In the genomic region with DNA sequence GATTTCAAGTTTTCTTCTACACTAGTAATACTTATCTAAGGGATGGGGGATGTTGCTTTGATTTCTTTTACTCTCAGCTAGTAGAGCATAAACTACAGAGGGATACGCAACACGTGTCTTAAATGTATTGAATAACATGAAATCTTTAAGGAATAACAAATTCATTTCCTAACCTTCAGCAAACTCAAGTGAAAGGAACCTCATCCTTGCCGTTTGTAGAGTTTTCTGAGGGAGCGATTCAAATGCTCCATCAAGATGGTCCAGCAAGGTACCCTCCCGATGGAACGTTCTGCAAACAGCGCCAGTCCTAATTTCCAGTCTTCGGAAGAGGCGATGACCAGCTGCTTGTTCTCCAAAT, we compare ENCODE assay signal across 10 cellular contexts.
DNase-seq lines count a peak whose midpoint lies in the region; ATAC-seq and TF ChIP-seq lines count a peak whose summit lies in the region.
"Had no signal": no experiment of that assay in that cellular context is flagged by ENCODE, and none has a peak within 500 bp of the region (broad histone marks: within the 10 kb centered on the region; RNA-seq: fewer than 3 reads in every experiment).

No MANE protein-coding gene starts in this region.

- intact Hi-C loops in CD14-positive monocyte (cut with micrococcal nuclease), result loop anchor here (1.0 to 5.0 kb wide), 4 partner anchors 34 to 455 kb away; no protein-coding TSS in a partner anchor
- intact Hi-C loops in Panc1 (cut with micrococcal nuclease; ENCODE audit: unreplicated experiment), result loop anchor here (1.0 to 10.0 kb wide), 3 partner anchors 34 to 758 kb away; no protein-coding TSS in a partner anchor

- in situ Hi-C loops in Panc1 (cut with HindIII; ENCODE audit: low pct_unique_long_range_greater_than_20kb, low sequenced_read_pairs), result no loop called here

- CTCF ChIA-PET in Panc1 (lab: Charles Lee), result no interaction called here

- BruUV-seq in Panc1 (replicated peaks; lab: Mats Ljungman, UMichigan), result no TSS peak

- no peak for TF ChIP-seq POLR2A in gastroesophageal sphincter (IDR thresholded peaks at IDR 0.05)

- POLR2A ChIA-PET in Panc1 (lab: Charles Lee), result no interaction called here

- no peaks in the 10 kb centered on the region for H3K4me1 ChIP-seq in Panc1 (ENCODE audit: control insufficient read depth, insufficient read depth, low read length)
- H3K4me1 ChIP-seq in endodermal cell (ENCODE audit: control insufficient read depth, insufficient read depth, low read length), result peaks cover 7% of the 10 kb centered on the region
- peaks cover 0 to 6% of the 10 kb centered on the region in 2 donors for H3K4me1 ChIP-seq in thoracic aorta (ENCODE audit: control insufficient read depth in 1 of 2, low read depth in 2 of 2)
- peaks cover 0 to 9% (median 4%) of the 10 kb centered on the region in 3 donors for H3K4me1 ChIP-seq in gastroesophageal sphincter

- H3K9me3 ChIP-seq in Panc1 (ENCODE audit: control insufficient read depth, insufficient read depth, low read depth, low read length) (no peaks in the 10 kb centered on the region), endodermal cell (ENCODE audit: control insufficient read depth, low read length) (no peaks in the 10 kb centered on the region), thoracic aorta (no peaks in the 10 kb centered on the region), gastroesophageal sphincter (no peaks in the 10 kb centered on the region)
- H3K9me3 ChIP-seq: SJCRH30 had no signal

- H3K9ac ChIP-seq in endodermal cell (ENCODE audit: extremely low read depth, low read length, poor library complexity, severe bottlenecking), result no peak overlapping the region

- WGBS in endodermal cell (ENCODE audit: insufficient coverage in 1 of 2, insufficient read length in 1 of 2), 2 experiments, result 67 to 83% methylated on average over 4 to 8 of the region's 9 CpGs
- 40 to 64% methylated on average over 4 to 9 of the region's 9 CpGs for WGBS in gastroesophageal sphincter (ENCODE audit: low coverage in 1 of 2), 2 donors

- H3K27me3 ChIP-seq in Panc1 (ENCODE audit: control insufficient read depth, insufficient read depth, low read length), result peaks cover 17% of the 10 kb centered on the region
- no peaks in the 10 kb centered on the region for H3K27me3 ChIP-seq in endodermal cell (ENCODE audit: control insufficient read depth, insufficient read depth, low read length, poor library complexity, severe bottlenecking)
- H3K27me3 ChIP-seq in thoracic aorta (replicated peaks; ENCODE audit: insufficient read depth), result no peaks in the 10 kb centered on the region
- no peaks in the 10 kb centered on the region for H3K27me3 ChIP-seq in gastroesophageal sphincter
- H3K27me3 ChIP-seq: SJCRH30 had no signal

- H3K27ac Mint-ChIP-seq in CD14-positive monocyte (peak overlapping the region in 1 of 7 donors; percentile 67), endodermal cell (no peak overlapping the region)
- H3K27ac Mint-ChIP-seq: CD8-positive, alpha-beta memory T cell; IgD-negative memory B cell had no signal

- ATAC-seq in Panc1 (peak; percentile 49; the same call in 1 of the 2 replicates), thoracic aorta (ENCODE audit: insufficient number of reproducible peaks, low FRiP score, low read depth) (no peak), HG02870 (IDR thresholded peaks at IDR 0.05; ENCODE audit: unreplicated experiment) (no peak), gastroesophageal sphincter (no peak)

- DNase-seq in CD14-positive monocyte (ENCODE audit: low spot score) (no peak), Panc1 (ENCODE audit: low read depth, low spot score) (no peak), endodermal cell (no peak), thoracic aorta (ENCODE audit: low spot score) (no peak), D341Med (ENCODE audit: low spot score) (no peak)

- H3K4me1 Mint-ChIP-seq in CD14-positive monocyte (peaks cover 12% of the 10 kb centered on the region), endodermal cell (peaks cover 23% of the 10 kb centered on the region)

- H3K36me3 Mint-ChIP-seq in CD14-positive monocyte (no peaks in the 10 kb centered on the region), endodermal cell (ENCODE audit: low read depth) (no peaks in the 10 kb centered on the region)
- H3K36me3 Mint-ChIP-seq: CD8-positive, alpha-beta memory T cell had no signal

- TF ChIP-seq EP300 in gastroesophageal sphincter (IDR thresholded peaks at IDR 0.05), result no peak

- H3K4me3 ChIP-seq in Panc1 (ENCODE audit: low read depth in 2 of 2, low read length in 2 of 2), result no peak overlapping the region
- H3K4me3 ChIP-seq in endodermal cell (ENCODE audit: low read length), result no peak overlapping the region
- no peak overlapping the region for H3K4me3 ChIP-seq in thoracic aorta
- H3K4me3 ChIP-seq in gastroesophageal sphincter, result no peak overlapping the region
- H3K4me3 ChIP-seq: SJCRH30 had no signal

- TF ChIP-seq CTCF in CD14-positive monocyte (IDR thresholded peaks at IDR 0.05) (peak; percentile 59), Panc1 (IDR thresholded peaks at IDR 0.05) (peak; percentile 69), endodermal cell (conservative IDR thresholded peaks at IDR 0.05) (peak; percentile 34), thoracic aorta (IDR thresholded peaks at IDR 0.05) (peak; percentile 9), gastroesophageal sphincter (IDR thresholded peaks at IDR 0.05) (no peak)

- H3K27ac ChIP-seq in Panc1 (ENCODE audit: low read length), result no peak overlapping the region
- H3K27ac ChIP-seq in endodermal cell (ENCODE audit: low read depth, low read length), result no peak overlapping the region
- no peak overlapping the region for H3K27ac ChIP-seq in thoracic aorta
- H3K27ac ChIP-seq in gastroesophageal sphincter, result no peak overlapping the region
- H3K27ac ChIP-seq: SJCRH30 had no signal

- H3K9me3 Mint-ChIP-seq in CD14-positive monocyte (peaks cover 0 to 3% (median 0%) of the 10 kb centered on the region in 7 donors), endodermal cell (no peaks in the 10 kb centered on the region)

- H3K4me3 Mint-ChIP-seq in CD14-positive monocyte (no peak overlapping the region), endodermal cell (no peak overlapping the region)
- H3K4me3 Mint-ChIP-seq: CD8-positive, alpha-beta memory T cell; IgD-negative memory B cell had no signal

- H3K36me3 ChIP-seq in Panc1 (ENCODE audit: control insufficient read depth, insufficient read depth, low read length) (no peaks in the 10 kb centered on the region), endodermal cell (ENCODE audit: control insufficient read depth, insufficient read depth, low read length) (no peaks in the 10 kb centered on the region), thoracic aorta (no peaks in the 10 kb centered on the region), gastroesophageal sphincter (no peaks in the 10 kb centered on the region)
- H3K36me3 ChIP-seq: SJCRH30 had no signal

- H3K27me3 Mint-ChIP-seq in CD14-positive monocyte (ENCODE audit: low read depth in 3 of 3) (peaks cover 4 to 10% (median 8%) of the 10 kb centered on the region in 3 donors), endodermal cell (ENCODE audit: insufficient read depth) (peaks cover 10% of the 10 kb centered on the region)

Comparison
In these comparisons a context has a peak if more than half of its experiments do, and no peak if none do; other contexts are left out.
1. CTCF ChIP-seq: peak in CD14-positive monocyte (single experiment), Panc1 (single experiment), endodermal cell (single experiment) and thoracic aorta (single experiment); none in gastroesophageal sphincter (0 of 4).